Comparison of ENCODE assay signal across 11 cellular contexts in genomic region chr2:237685408-237685807, GRCh38. TPM values are rescaled to one million over a fixed set of nuclear protein-coding genes. Genes with fewer than 3 reads are reported as not detected.
DNase-seq lines count a peak whose midpoint lies in the region; ATAC-seq and TF ChIP-seq lines count a peak whose summit lies in the region.
"Had no signal": no experiment of that assay in that cellular context is flagged by ENCODE, and none has a peak within 500 bp of the region (broad histone marks: within the 10 kb centered on the region; RNA-seq: fewer than 3 reads in every experiment).

No MANE protein-coding gene starts in this region.

- no peak overlapping the region for H3K4me3 Mint-ChIP-seq in T-helper 2 cell treated with Interferon-gamma antibody and Interleukin-4, amounts not matched to agents 5 μg/mL and 100 μg/mL, for 36 hours
- H3K4me3 Mint-ChIP-seq: activated T-cell treated with anti-CD3 and anti-CD28 coated beads, Interleukin-2, amount 50 U/mL, for 24 hours had no signal

- H3K9me3 ChIP-seq in RWPE2 (ENCODE audit: severe bottlenecking) (no peaks in the 10 kb centered on the region), spleen (no peaks in the 10 kb centered on the region)
- H3K9me3 ChIP-seq: stomach had no signal

- no peak for DNase-seq in T-helper 2 cell treated with Interferon-gamma antibody and Interleukin-4, amounts not matched to agents 5 μg/mL and 100 μg/mL, for 36 hours (ENCODE audit: low spot score)
- no peak for DNase-seq in T-helper 2 cell
- DNase-seq in RWPE2 (ENCODE audit: low spot score) = no peak
- no peak for DNase-seq in foreskin keratinocyte
- DNase-seq in spleen = peak; percentile 66
- DNase-seq in KG1 (lab: John Stamatoyannopoulos, UW) = no peak
- DNase-seq in COR-L47 (lab: John Stamatoyannopoulos, UW) = no peak
- DNase-seq: activated T-cell treated with anti-CD3 and anti-CD28 coated beads, Interleukin-2, amount 50 U/mL, for 24 hours; CD4-positive, CD25-positive, alpha-beta regulatory T cell; stomach had no signal

- no peak for TF ChIP-seq POLR2A in spleen (IDR thresholded peaks at IDR 0.05)

- WGBS in spleen, 5 donors = 63 to 90% (median 87%) methylated on average over 5 of the region's 5 CpGs

- peaks cover 22% of the 10 kb centered on the region for H3K4me1 ChIP-seq in RWPE2 (ENCODE audit: insufficient read depth, poor library complexity, severe bottlenecking)
- no peaks in the 10 kb centered on the region for H3K4me1 ChIP-seq in foreskin keratinocyte
- H3K4me1 ChIP-seq in spleen = peaks cover 22 to 50% (median 40%) of the 10 kb centered on the region in 6 donors

- peaks cover 43% of the 10 kb centered on the region for H3K4me1 Mint-ChIP-seq in T-helper 2 cell treated with Interferon-gamma antibody and Interleukin-4, amounts not matched to agents 5 μg/mL and 100 μg/mL, for 36 hours (ENCODE audit: low read depth)

- TF ChIP-seq CTCF in RWPE2 (IDR thresholded peaks at IDR 0.05; ENCODE audit: poor library complexity, severe bottlenecking) (peak; percentile 24), foreskin keratinocyte (conservative IDR thresholded peaks at IDR 0.05) (peak; percentile 57), spleen (IDR thresholded peaks at IDR 0.05 in 8 of 11, conservative IDR thresholded peaks at IDR 0.05 in 3 of 11) (peak in 1 of 11 experiments; percentile 17)

- H3K4me3 ChIP-seq in RWPE2 (ENCODE audit: severe bottlenecking) (no peak overlapping the region), spleen (no peak overlapping the region)
- H3K4me3 ChIP-seq: stomach had no signal

- no peaks in the 10 kb centered on the region for H3K27me3 Mint-ChIP-seq in T-helper 2 cell treated with Interferon-gamma antibody and Interleukin-4, amounts not matched to agents 5 μg/mL and 100 μg/mL, for 36 hours (ENCODE audit: low read depth)
- H3K27me3 Mint-ChIP-seq: activated T-cell treated with anti-CD3 and anti-CD28 coated beads, Interleukin-2, amount 50 U/mL, for 24 hours had no signal

- H3K27ac Mint-ChIP-seq in T-helper 2 cell treated with Interferon-gamma antibody and Interleukin-4, amounts not matched to agents 5 μg/mL and 100 μg/mL, for 36 hours = peak overlapping the region; percentile 21
- H3K27ac Mint-ChIP-seq: activated T-cell treated with anti-CD3 and anti-CD28 coated beads, Interleukin-2, amount 50 U/mL, for 24 hours had no signal

- H3K27me3 ChIP-seq in RWPE2 (ENCODE audit: insufficient read depth, poor library complexity, severe bottlenecking) = no peaks in the 10 kb centered on the region
- H3K27me3 ChIP-seq in foreskin keratinocyte = no peaks in the 10 kb centered on the region
- no peaks in the 10 kb centered on the region for H3K27me3 ChIP-seq in spleen (replicated peaks in 1 of 7)
- H3K27me3 ChIP-seq: stomach had no signal

- ATAC-seq in RWPE2 (ENCODE audit: low read depth) (no peak), foreskin keratinocyte (peak; percentile 13), GM18861 (IDR thresholded peaks at IDR 0.05; ENCODE audit: unreplicated experiment) (no peak)

- H3K27ac ChIP-seq in RWPE2 (ENCODE audit: poor library complexity, severe bottlenecking) = no peak overlapping the region
- H3K27ac ChIP-seq in foreskin keratinocyte = no peak overlapping the region
- H3K27ac ChIP-seq in spleen = no peak overlapping the region
- H3K27ac ChIP-seq: stomach had no signal

- H3K9me3 Mint-ChIP-seq in T-helper 2 cell treated with Interferon-gamma antibody and Interleukin-4, amounts not matched to agents 5 μg/mL and 100 μg/mL, for 36 hours = no peaks in the 10 kb centered on the region
- H3K9me3 Mint-ChIP-seq: activated T-cell treated with anti-CD3 and anti-CD28 coated beads, Interleukin-2, amount 50 U/mL, for 24 hours; CD4-positive, CD25-positive, alpha-beta regulatory T cell had no signal

- H3K36me3 Mint-ChIP-seq in T-helper 2 cell treated with Interferon-gamma antibody and Interleukin-4, amounts not matched to agents 5 μg/mL and 100 μg/mL, for 36 hours (ENCODE audit: low read depth) = no peaks in the 10 kb centered on the region
- H3K36me3 Mint-ChIP-seq: CD4-positive, CD25-positive, alpha-beta regulatory T cell had no signal

- H3K36me3 ChIP-seq in RWPE2 (ENCODE audit: low read depth) = no peaks in the 10 kb centered on the region
- peaks cover 0 to 5% (median 0%) of the 10 kb centered on the region in 6 donors for H3K36me3 ChIP-seq in spleen
- H3K36me3 ChIP-seq: stomach had no signal

- intact Hi-C loops in spleen (cut with DNase I; ENCODE audit: low total_unique reads) = no loop called here

RNA-seq across cellular contexts. Expression of gene LRRFIP1, which starts 58.0 kb away (rescaled TPM):
- total RNA-seq in foreskin keratinocyte = 91.7 and 95.3 TPM in 2 replicates
- 30.1 and 32.3 TPM in 2 replicates for polyA plus RNA-seq in foreskin keratinocyte
- total RNA-seq in spleen = 100 to 1,000 TPM; 110 to 164 (median 144) TPM
- 10 to 100 TPM; 40.4 to 46.3 (median 44.4) TPM for polyA plus RNA-seq in spleen
